8 cellular contexts compared by ENCODE assay signal in genomic region chr1:58816072-58816746, GRCh38.
A peak's percentile ranks its signal among the peaks of the same experiment; 100 is the strongest.
DNase-seq lines count a peak whose midpoint lies in the region; ATAC-seq and TF ChIP-seq lines count a peak whose summit lies in the region.

No MANE protein-coding gene starts in this region.

- peak overlapping the region; percentile 84 for H3K4me3 ChIP-seq in mucosa of stomach (ENCODE audit: low read length)

- no peaks in the 10 kb centered on the region for H3K9me3 ChIP-seq in mucosa of stomach (ENCODE audit: control insufficient read depth, low read length)

- DNase-seq in DMS114 treated with DMSO at 0.1 percent for 48 hours (lab: John Stamatoyannopoulos, UW; ENCODE audit: unreplicated experiment) (peak; percentile 59), HUDEP-2 (lab: John Stamatoyannopoulos, UW; ENCODE audit: unreplicated experiment in 76 of 76) (peak in 73 of 76 experiments; percentile 31 to 89 (median 78)), OCI-M2 (lab: John Stamatoyannopoulos, UW; ENCODE audit: unreplicated experiment) (peak; percentile 33), erythroblast (lab: John Stamatoyannopoulos, UW) (peak; percentile 89 to 91)
- peak; percentile 84 for DNase-seq in activated T-cell treated with anti-CD3 and anti-CD28 coated beads, Interleukin-2, amount 50 U/mL, for 1 hour
- DNase-seq in stimulated activated CD8-positive, alpha-beta memory T cell treated with anti-CD3 and anti-CD28 coated beads, Interleukin-4, amount 100 ng/mL, for 4 hours (ENCODE audit: low read depth in 2 of 2, low spot score in 1 of 2) = peak; percentile 56 to 70

- H3K4me1 ChIP-seq in mucosa of stomach (ENCODE audit: control insufficient read depth, insufficient read depth, low read length) = peaks cover 34% of the 10 kb centered on the region

- TF ChIP-seq POLR2A in erythroblast (IDR thresholded peaks at IDR 0.05; ENCODE audit: low read length) = peak; percentile 64

- no peaks in the 10 kb centered on the region for H3K36me3 ChIP-seq in mucosa of stomach (ENCODE audit: control insufficient read depth, insufficient read depth, low read length)

- peak; percentile 81 for ATAC-seq in GM21423 (IDR thresholded peaks at IDR 0.05; ENCODE audit: unreplicated experiment)

- peak overlapping the region; percentile 52 for H3K9ac ChIP-seq in mucosa of stomach (ENCODE audit: low read length)

- no peaks in the 10 kb centered on the region for H3K27me3 ChIP-seq in mucosa of stomach (ENCODE audit: control insufficient read depth, insufficient read depth, low read length)

Comparison
In these comparisons a context has a peak if more than half of its experiments do, and no peak if none do; other contexts are left out.
1. Peak in every context shown above with its lines: DNase-seq, ATAC-seq and H3K4me3 ChIP-seq.
2. DNase-seq: peak in every context shown above with its lines; median percentile 90 in erythroblast; 84 in activated T-cell treated with anti-CD3 and anti-CD28 coated beads, Interleukin-2, amount 50 U/mL, for 1 hour; 78 in HUDEP-2; 63 in stimulated activated CD8-positive, alpha-beta memory T cell treated with anti-CD3 and anti-CD28 coated beads, Interleukin-4, amount 100 ng/mL, for 4 hours; 59 in DMS114 treated with DMSO at 0.1 percent for 48 hours; 33 in OCI-M2.